ENCODE assay signal across 19 cellular contexts in genomic region chr6:101747160-101747559, GRCh38.
DNase-seq lines count a peak whose midpoint lies in the region; ATAC-seq, FAIRE-seq and TF ChIP-seq lines count a peak whose summit lies in the region.
"Had no signal": no experiment of that assay in that cellular context is flagged by ENCODE, and none has a peak within 500 bp of the region (broad histone marks: within the 10 kb centered on the region; RNA-seq: fewer than 3 reads in every experiment).

No MANE protein-coding gene starts in this region.

- TF ChIP-seq CTCF in mammary epithelial cell (conservative IDR thresholded peaks at IDR 0.05 in 1 of 2, IDR thresholded peaks at IDR 0.05 in 1 of 2; ENCODE audit: extremely low read depth in 1 of 2, insufficient read depth in 1 of 2, low read depth in 1 of 2, low read length in 2 of 2) (no peak), MCF 10A (IDR thresholded peaks at IDR 0.05; ENCODE audit: unreplicated experiment) (no peak), bronchial epithelial cell (IDR thresholded peaks at IDR 0.05; ENCODE audit: insufficient read depth, low read length, severe bottlenecking) (no peak), heart left ventricle (IDR thresholded peaks at IDR 0.05) (no peak)

- no peaks in the 10 kb centered on the region for H3K9me3 Mint-ChIP-seq in MCF 10A (ENCODE audit: unreplicated experiment)
- H3K9me3 Mint-ChIP-seq: H9 had no signal

- peak; percentile 20 for DNase-seq in mammary epithelial cell
- no peak for DNase-seq in MCF 10A (ENCODE audit: unreplicated experiment)
- peak; percentile 15 for DNase-seq in bronchial epithelial cell (ENCODE audit: low read depth)
- DNase-seq in heart left ventricle: no peak
- DNase-seq in A172 (ENCODE audit: low spot score): no peak
- DNase-seq in COR-L47 (lab: John Stamatoyannopoulos, UW): no peak
- DNase-seq: DMS153, H9, MG63, NCI-H1930, NCI-H2171 treated with DMSO at 0.1 percent for 48 hours, NCI-H510A, SHP77 treated with DMSO at 0.1 percent for 48 hours had no signal

- no peaks in the 10 kb centered on the region for H3K9me3 ChIP-seq in mammary epithelial cell (replicated peaks; ENCODE audit: insufficient read depth, low read length)
- H3K9me3 ChIP-seq in heart left ventricle: no peaks in the 10 kb centered on the region
- H3K9me3 ChIP-seq: MG63 had no signal

- no peak for FAIRE-seq in bronchial epithelial cell (lab: Jason Lieb, UNC)
- FAIRE-seq: HepG2 had no signal

- dilution Hi-C loops in mammary epithelial cell (cut with HindIII; ENCODE audit: low sequenced_read_pairs): no loop called here

- H3K4me3 Mint-ChIP-seq in MCF 10A (ENCODE audit: unreplicated experiment): no peak overlapping the region
- H3K4me3 Mint-ChIP-seq: CD14-positive monocyte, H9 had no signal

- intact Hi-C loops in mammary epithelial cell (cut with micrococcal nuclease) (no loop called here), MCF 10A (cut with micrococcal nuclease) (no loop called here), heart left ventricle (cut with DNase I) (loop anchor here in 1 of 10 donors (10.0 kb wide), 1 partner anchor 352 kb away; the partner anchor contains the start of gene GRIK2)

- H3K36me3 Mint-ChIP-seq in MCF 10A (ENCODE audit: insufficient read depth, unreplicated experiment): no peaks in the 10 kb centered on the region
- H3K36me3 Mint-ChIP-seq: CD14-positive monocyte had no signal

- no peak overlapping the region for H3K4me2 ChIP-seq in mammary epithelial cell (ENCODE audit: insufficient read depth, low read depth, low read length)
- H3K4me2 ChIP-seq: KMS-11 had no signal

- H3K27ac ChIP-seq in mammary epithelial cell (ENCODE audit: insufficient read depth, low read depth, low read length): no peak overlapping the region
- H3K27ac ChIP-seq in heart left ventricle: peak overlapping the region in 4 of 12 donors; percentile 1 to 28 (median 18)
- H3K27ac ChIP-seq: KMS-11 had no signal

- ATAC-seq in heart left ventricle (peak; percentile 71 to 94 (median 88)), GM19463 (IDR thresholded peaks at IDR 0.05; ENCODE audit: unreplicated experiment) (no peak)
- ATAC-seq: HepG2, Panc1, SK-N-SH treated with all-trans-retinoic acid at 6 μM for 48 hours had no signal

- in situ Hi-C loops in mammary epithelial cell (cut with MboI; ENCODE audit: low sequenced_read_pairs in 2 of 2): no loop called here

- no peak overlapping the region for H3K9ac ChIP-seq in mammary epithelial cell (ENCODE audit: insufficient read depth, low read length)
- H3K9ac ChIP-seq: KMS-11 had no signal

- POLR2A ChIA-PET in MCF 10A (lab: Yijun Ruan, JAX): interaction anchor here (0.8 kb wide), 1 partner anchor 1940 kb away, joined by 3 read pairs; no protein-coding TSS in a partner anchor

- H4K20me1 ChIP-seq in mammary epithelial cell (ENCODE audit: insufficient read depth, low read length): no peaks in the 10 kb centered on the region

- H3K27me3 ChIP-seq in mammary epithelial cell (ENCODE audit: insufficient read depth, low read length) (no peaks in the 10 kb centered on the region), bronchial epithelial cell (ENCODE audit: control insufficient read depth, insufficient read depth, low read length) (no peaks in the 10 kb centered on the region), heart left ventricle (no peaks in the 10 kb centered on the region)
- H3K27me3 ChIP-seq: MG63 had no signal

- CTCF ChIA-PET in mammary epithelial cell (lab: Charles Lee; ENCODE audit: low non-redundant PET) (no interaction called here), MCF 10A (lab: Yijun Ruan, JAX) (no interaction called here)

- H2AFZ ChIP-seq in mammary epithelial cell (ENCODE audit: low read depth, low read length): no peak overlapping the region

- H3K4me1 Mint-ChIP-seq in MCF 10A (ENCODE audit: insufficient read depth, unreplicated experiment): peaks cover 8% of the 10 kb centered on the region
- H3K4me1 Mint-ChIP-seq: CD14-positive monocyte had no signal

- BruUV-seq in mammary epithelial cell (replicated peaks; lab: Mats Ljungman, UMichigan) (no TSS peak), MCF 10A (replicated peaks; lab: Mats Ljungman, UMichigan) (no TSS peak)

- H3K4me3 ChIP-seq in mammary epithelial cell (replicated peaks in 1 of 3; ENCODE audit: insufficient read depth in 1 of 3, low read depth in 2 of 3, low read length in 3 of 3) (no peak overlapping the region), bronchial epithelial cell (ENCODE audit: low read depth, low read length) (no peak overlapping the region), heart left ventricle (no peak overlapping the region)
- H3K4me3 ChIP-seq: MG63 had no signal

- H3K27me3 Mint-ChIP-seq in MCF 10A (ENCODE audit: insufficient read depth, unreplicated experiment): no peaks in the 10 kb centered on the region

- TF ChIP-seq POLR2A in heart left ventricle (IDR thresholded peaks at IDR 0.05): no peak

- H3K4me1 ChIP-seq in mammary epithelial cell (ENCODE audit: insufficient read depth, low read length) (no peaks in the 10 kb centered on the region), heart left ventricle (peaks cover 0 to 4% (median 0%) of the 10 kb centered on the region in 12 donors)

- no peak overlapping the region for H3K27ac Mint-ChIP-seq in MCF 10A (ENCODE audit: low read depth, unreplicated experiment)
- H3K27ac Mint-ChIP-seq: CD14-positive monocyte had no signal

- no peaks in the 10 kb centered on the region for H3K79me2 ChIP-seq in mammary epithelial cell (ENCODE audit: insufficient read depth, low read length)

- no peaks in the 10 kb centered on the region for H3K36me3 ChIP-seq in mammary epithelial cell (ENCODE audit: insufficient read depth, low read length)
- H3K36me3 ChIP-seq in bronchial epithelial cell (ENCODE audit: control insufficient read depth, insufficient read depth, low read length): no peaks in the 10 kb centered on the region
- no peaks in the 10 kb centered on the region for H3K36me3 ChIP-seq in heart left ventricle
- H3K36me3 ChIP-seq: MG63 had no signal

Comparison
In these comparisons a context has a peak if more than half of its experiments do, and no peak if none do; other contexts are left out.
1. DNase-seq: peak in mammary epithelial cell (single experiment) and bronchial epithelial cell (single experiment); none in MCF 10A (single experiment), heart left ventricle (0 of 5), A172 (single experiment) and COR-L47 (single experiment).